ENCODE assay signal across 18 cellular contexts in genomic region chr17:35390156-35390555, GRCh38. TPM values are rescaled to one million over a fixed set of nuclear protein-coding genes. Genes with fewer than 3 reads are reported as not detected.
DNase-seq lines count a peak whose midpoint lies in the region; ATAC-seq and TF ChIP-seq lines count a peak whose summit lies in the region.
"Had no signal": no experiment of that assay in that cellular context is flagged by ENCODE, and none has a peak within 500 bp of the region (broad histone marks: within the 10 kb centered on the region; RNA-seq: fewer than 3 reads in every experiment).

No MANE protein-coding gene starts in this region.

- H3K27me3 Mint-ChIP-seq in CD14-positive monocyte (ENCODE audit: low read depth in 3 of 3) (peaks cover 0 to 3% (median 0%) of the 10 kb centered on the region in 3 donors), HFFc6 (ENCODE audit: insufficient read depth) (peaks cover 12% of the 10 kb centered on the region)
- H3K27me3 Mint-ChIP-seq in dendritic cell treated with granulocyte-macrophage colony-stimulating factor and Interleukin-4, amounts not matched to agents 40 ng/mL and 50 ng/mL, for 4 days, result peaks cover 2% of the 10 kb centered on the region

- ATAC-seq in Right ventricle myocardium superior (ENCODE audit: poor library complexity) (no peak), HG02623 (IDR thresholded peaks at IDR 0.05; ENCODE audit: unreplicated experiment) (no peak)
- ATAC-seq: HCT116, HepG2 had no signal

- H4K91ac ChIP-seq in neuronal stem cell (ENCODE audit: low read depth, low read length, poor library complexity), result no peak overlapping the region

- no peak overlapping the region for H2BK12ac ChIP-seq in neuronal stem cell (ENCODE audit: low read length)

- no peak overlapping the region for H3K23ac ChIP-seq in neuronal stem cell (ENCODE audit: low read depth, low read length, poor library complexity)

- H2AFZ ChIP-seq in neuronal stem cell (ENCODE audit: low read length), result no peak overlapping the region

- no peak overlapping the region for H3K27ac ChIP-seq in neuronal stem cell (replicated peaks; ENCODE audit: low read length)

- peak overlapping the region; percentile 37 to 87 (median 68) for H3K27ac Mint-ChIP-seq in CD14-positive monocyte
- H3K27ac Mint-ChIP-seq in dendritic cell treated with granulocyte-macrophage colony-stimulating factor and Interleukin-4, amounts not matched to agents 40 ng/mL and 50 ng/mL, for 4 days, result peak overlapping the region; percentile 30
- no peak overlapping the region for H3K27ac Mint-ChIP-seq in HFFc6
- H3K27ac Mint-ChIP-seq: B cell; CD4-positive, alpha-beta T cell; IgD-negative memory B cell had no signal

- H3K36me3 Mint-ChIP-seq in CD14-positive monocyte (no peaks in the 10 kb centered on the region), HFFc6 (ENCODE audit: low read depth) (peaks cover 5% of the 10 kb centered on the region)
- no peaks in the 10 kb centered on the region for H3K36me3 Mint-ChIP-seq in dendritic cell treated with granulocyte-macrophage colony-stimulating factor and Interleukin-4, amounts not matched to agents 40 ng/mL and 50 ng/mL, for 4 days (ENCODE audit: low read depth)

- H2BK120ac ChIP-seq in neuronal stem cell (ENCODE audit: low read depth, low read length), result no peak overlapping the region

- no peak overlapping the region for H2BK5ac ChIP-seq in neuronal stem cell (ENCODE audit: low read length)

- no peak overlapping the region for H3K4me2 ChIP-seq in neuronal stem cell (ENCODE audit: insufficient read depth, low read length, poor library complexity, severe bottlenecking)

- H2BK15ac ChIP-seq in neuronal stem cell (ENCODE audit: low read length), result no peak overlapping the region

- no CpG with 5 or more reads among the region's 2 CpGs for WGBS in neuronal stem cell (ENCODE audit: extremely low coverage in 2 of 2, insufficient read length in 2 of 2, insufficient replicate concordance in 1 of 2), 2 donors

- H3K4me1 Mint-ChIP-seq in CD14-positive monocyte, result peaks cover 50% of the 10 kb centered on the region
- H3K4me1 Mint-ChIP-seq in dendritic cell treated with granulocyte-macrophage colony-stimulating factor and Interleukin-4, amounts not matched to agents 40 ng/mL and 50 ng/mL, for 4 days (ENCODE audit: low read depth), result peaks cover 50% of the 10 kb centered on the region
- H3K4me1 Mint-ChIP-seq in HFFc6 (ENCODE audit: low read depth), result no peaks in the 10 kb centered on the region

- TF ChIP-seq CTCF in CD14-positive monocyte (IDR thresholded peaks at IDR 0.05) (no peak), HFFc6 (IDR thresholded peaks at IDR 0.05) (no peak)

- no peaks in the 10 kb centered on the region for H3K4me1 ChIP-seq in neuronal stem cell (ENCODE audit: control insufficient read depth in 2 of 2, insufficient read depth in 1 of 2, low read depth in 1 of 2, low read length in 2 of 2)
- H3K4me1 ChIP-seq: Caco-2 had no signal

- no peak overlapping the region for H3K4me3 Mint-ChIP-seq in CD14-positive monocyte
- no peak overlapping the region for H3K4me3 Mint-ChIP-seq in dendritic cell treated with granulocyte-macrophage colony-stimulating factor and Interleukin-4, amounts not matched to agents 40 ng/mL and 50 ng/mL, for 4 days
- H3K4me3 Mint-ChIP-seq in HFFc6, result no peak overlapping the region
- H3K4me3 Mint-ChIP-seq: B cell; CD4-positive, alpha-beta T cell; IgD-negative memory B cell had no signal

- no peaks in the 10 kb centered on the region for H3K79me1 ChIP-seq in neuronal stem cell (ENCODE audit: low read depth, low read length)

- no peak for DNase-seq in CD14-positive monocyte (ENCODE audit: low spot score)
- DNase-seq in OCI-M1 (lab: John Stamatoyannopoulos, UW), result peak; percentile 9
- DNase-seq in neuronal stem cell (ENCODE audit: low spot score), result no peak
- no peak for DNase-seq in Right ventricle myocardium superior
- no peak for DNase-seq in stimulated activated CD4-positive, alpha-beta T cell treated with anti-CD3 and anti-CD28 coated beads, Interleukin-2, amount 100 ng/mL, for 24 hours
- no peak for DNase-seq in HFFc6
- DNase-seq: 8988T; C1 segment of cervical spinal cord; Caco-2; CD4-positive, alpha-beta T cell; GOT3; H7 had no signal

- no peak overlapping the region for H3K18ac ChIP-seq in neuronal stem cell (ENCODE audit: low read length)

- no peak overlapping the region for H4K8ac ChIP-seq in neuronal stem cell (ENCODE audit: low read depth, low read length)

- intact Hi-C loops in CD14-positive monocyte (cut with micrococcal nuclease), result no loop called here
- intact Hi-C loops in dendritic cell treated with granulocyte-macrophage colony-stimulating factor and Interleukin-4, amounts not matched to agents 40 ng/mL and 50 ng/mL, for 4 days (cut with micrococcal nuclease), result no loop called here
- intact Hi-C loops in Right ventricle myocardium superior (cut with DNase I), result no loop called here

- peak overlapping the region; percentile 37 for H3K9ac ChIP-seq in neuronal stem cell (ENCODE audit: low read depth, low read length, poor library complexity)

- H3K4me3 ChIP-seq in neuronal stem cell (ENCODE audit: low read length in 2 of 2), result no peak overlapping the region

- H2AK5ac ChIP-seq in neuronal stem cell (ENCODE audit: low read depth, low read length), result no peak overlapping the region

- H3K14ac ChIP-seq in neuronal stem cell (ENCODE audit: low read length), result no peak overlapping the region

- H3K4ac ChIP-seq in neuronal stem cell (ENCODE audit: low read length), result no peak overlapping the region

- H3K36me3 ChIP-seq in neuronal stem cell (replicated peaks in 1 of 2; ENCODE audit: control insufficient read depth in 2 of 2, insufficient read depth in 2 of 2, low read length in 2 of 2), result no peaks in the 10 kb centered on the region

- peaks cover 0 to 2% (median 0%) of the 10 kb centered on the region in 7 donors for H3K9me3 Mint-ChIP-seq in CD14-positive monocyte
- no peaks in the 10 kb centered on the region for H3K9me3 Mint-ChIP-seq in dendritic cell treated with granulocyte-macrophage colony-stimulating factor and Interleukin-4, amounts not matched to agents 40 ng/mL and 50 ng/mL, for 4 days
- H3K9me3 Mint-ChIP-seq in HFFc6, result no peaks in the 10 kb centered on the region
- H3K9me3 Mint-ChIP-seq: CD4-positive, alpha-beta T cell; IgD-negative memory B cell had no signal

- peaks cover 0 to 5% of the 10 kb centered on the region in 2 donors for H3K9me3 ChIP-seq in neuronal stem cell (replicated peaks in 1 of 2; ENCODE audit: control insufficient read depth in 2 of 2, insufficient read depth in 1 of 2, low read depth in 1 of 2, low read length in 2 of 2)
- H3K9me3 ChIP-seq: Caco-2 had no signal

- H3K27me3 ChIP-seq in neuronal stem cell (ENCODE audit: control insufficient read depth in 3 of 3, insufficient read depth in 3 of 3, low read depth in 1 of 3, low read length in 3 of 3), result no peaks in the 10 kb centered on the region

RNA-seq across cellular contexts. Expression of gene SLFN11, which starts 16.7 kb away (rescaled TPM):
- 10 to 100 TPM; 34.3 to 46.8 TPM for polyA plus RNA-seq in CD14-positive monocyte
- 0.07 TPM for polyA plus RNA-seq in neuronal stem cell (2013, experiment 1 of 2)
- polyA plus RNA-seq in neuronal stem cell (2013, experiment 2 of 2), result 0.08 TPM
- total RNA-seq in Right ventricle myocardium superior, result 16.8 TPM
- 10 to 100 TPM; 24.2 to 44.3 (median 37.9) TPM for total RNA-seq in HFFc6 (2021; fragmentation: NEBNext Ultra II Directional; extraction: Animal tissue kit (Norgen Biotek cat#: 25700))
- total RNA-seq: Caco-2, HepG2 had no signal
- polyA plus RNA-seq: HepG2 had no signal

RNA-seq across cellular contexts. Expression of gene SLFN12, which starts 42.1 kb away (rescaled TPM):
- 10 to 100 TPM in 1 of 2 donors, 1 to 10 TPM in 1; 8.4 to 14.5 TPM for polyA plus RNA-seq in CD14-positive monocyte
- 10.5 TPM for polyA plus RNA-seq in neuronal stem cell (2013, experiment 1 of 2)
- polyA plus RNA-seq in neuronal stem cell (2013, experiment 2 of 2), result 10.6 TPM
- total RNA-seq in Right ventricle myocardium superior, result 3.3 TPM
- 10 to 100 TPM; 24.9 to 33.5 (median 30.3) TPM for total RNA-seq in HFFc6 (2021; fragmentation: NEBNext Ultra II Directional; extraction: Animal tissue kit (Norgen Biotek cat#: 25700))
- total RNA-seq: Caco-2 had no signal
- polyA plus RNA-seq: HepG2 had no signal

RNA-seq across cellular contexts. Expression of gene SLFN13, which starts 58.4 kb away (rescaled TPM):
- 1 to 10 TPM; 1.8 to 3.0 TPM for polyA plus RNA-seq in CD14-positive monocyte
- 1.5 TPM for polyA plus RNA-seq in neuronal stem cell (2013, experiment 1 of 2)
- 1.7 TPM for polyA plus RNA-seq in neuronal stem cell (2013, experiment 2 of 2)
- total RNA-seq in Right ventricle myocardium superior, result 5.4 TPM
- total RNA-seq in HFFc6 (2021; fragmentation: NEBNext Ultra II Directional; extraction: Animal tissue kit (Norgen Biotek cat#: 25700)), result 10 to 100 TPM in 4 of 6 experiments, 1 to 10 TPM in 2; 8.3 to 12.0 (median 10.8) TPM
- total RNA-seq: Caco-2 had no signal
- polyA plus RNA-seq: HepG2 had no signal
